In the genomic region with DNA sequence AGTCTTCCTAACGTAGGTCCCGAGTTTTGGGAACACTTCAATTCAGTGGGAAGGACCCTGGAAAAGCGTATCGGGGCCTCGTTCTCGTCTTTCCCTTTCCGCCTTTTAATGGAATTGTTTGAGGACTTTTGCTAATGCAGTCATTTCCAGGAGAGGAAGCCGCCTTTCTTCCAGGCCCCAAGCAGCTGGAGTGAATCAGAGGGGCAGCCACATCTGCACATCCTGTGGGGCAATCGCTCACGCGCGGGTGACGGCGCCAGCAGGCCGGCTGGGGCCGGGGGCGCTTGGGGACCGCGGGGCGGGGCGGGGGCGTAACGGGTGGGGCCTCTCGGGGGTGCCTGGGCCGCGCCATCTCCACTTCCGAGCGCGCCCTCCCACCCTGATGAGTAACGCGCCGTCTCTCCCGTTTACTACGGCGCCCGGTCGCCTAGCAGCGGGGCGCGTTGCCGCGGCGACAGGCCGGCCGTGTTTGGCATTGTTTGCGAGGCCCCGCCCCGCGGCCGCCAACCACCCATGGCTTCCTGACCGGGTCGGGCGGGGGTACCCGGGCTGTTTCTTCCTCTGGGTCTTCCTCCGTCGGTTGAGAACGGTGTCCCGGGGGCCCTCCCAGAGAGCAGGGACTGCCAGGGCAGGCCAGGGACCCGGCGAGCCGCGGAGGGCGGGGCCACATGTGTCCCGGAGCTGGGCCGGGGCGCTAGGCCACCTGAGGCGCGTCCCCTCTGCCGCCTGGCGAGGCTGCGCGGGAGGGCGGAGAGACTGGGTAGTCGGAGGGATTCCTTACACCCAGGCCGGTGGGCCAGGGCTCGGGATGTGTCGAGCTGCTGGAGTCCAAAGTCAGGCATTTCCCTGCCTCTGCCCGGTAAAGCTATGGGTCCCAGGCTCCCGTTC, we compare ENCODE assay signal across 8 cellular contexts. TPM values are rescaled to one million over a fixed set of nuclear protein-coding genes. Genes with fewer than 3 reads are reported as not detected.
A peak's percentile ranks its signal among the peaks of the same experiment; 100 is the strongest.
DNase-seq lines count a peak whose midpoint lies in the region; ATAC-seq and TF ChIP-seq lines count a peak whose summit lies in the region.

No MANE protein-coding gene starts in this region.

- no peak for TF ChIP-seq CTCF in colonic mucosa (IDR thresholded peaks at IDR 0.05)

- ATAC-seq in GM18867 (IDR thresholded peaks at IDR 0.05; ENCODE audit: unreplicated experiment) (peak; percentile 93), HG03103 (IDR thresholded peaks at IDR 0.05; ENCODE audit: low read depth, unreplicated experiment) (peak; percentile 85), left lobe of liver (peak; percentile 83)

- H3K9me3 ChIP-seq in colonic mucosa: no peaks in the 10 kb centered on the region

- no peaks in the 10 kb centered on the region for H3K36me3 ChIP-seq in colonic mucosa

- peak overlapping the region; percentile 45 for H3K4me3 ChIP-seq in colonic mucosa

- H3K27ac ChIP-seq in colonic mucosa: peak overlapping the region; percentile 82

- DNase-seq in AG08395 (ENCODE audit: low spot score) (peak; percentile 94), NCI-H2227 (lab: John Stamatoyannopoulos, UW; ENCODE audit: unreplicated experiment) (peak; percentile 86), colonic mucosa (peak; percentile 92), left lobe of liver (ENCODE audit: low spot score) (peak; percentile 82)
- peak; percentile 88 for DNase-seq in activated CD4-positive, alpha-beta T cell treated with anti-CD3 and anti-CD28 coated beads for 48 hours
- peak; percentile 87 for DNase-seq in stimulated activated CD4-positive, alpha-beta T cell treated with anti-CD3 and anti-CD28 coated beads, Interleukin-2, amount 100 ng/mL, for 24 hours

- peak overlapping the region; percentile 69 to 83 for H3K9ac ChIP-seq in colonic mucosa (ENCODE audit: low read depth in 2 of 2, low read length in 2 of 2)

- peaks cover 27% of the 10 kb centered on the region for H3K4me1 ChIP-seq in colonic mucosa

- no peaks in the 10 kb centered on the region for H3K27me3 ChIP-seq in colonic mucosa

- intact Hi-C loops in colonic mucosa (cut with DNase I): loop anchor here (5.0 kb wide), 1 partner anchor 96 kb away; the partner anchor contains the start of gene EMP1

RNA-seq across cellular contexts. Expression of gene GSG1, which starts 2.3 kb away (rescaled TPM):
- total RNA-seq in colonic mucosa (not detected), left lobe of liver (not detected)

RNA-seq across cellular contexts. Expression of gene FAM234B, which starts 56.9 kb away (rescaled TPM):
- total RNA-seq in colonic mucosa (1 to 10 TPM; 1.5 to 2.0 TPM), left lobe of liver (4.4 TPM)

Comparison
In these comparisons a context has a peak if more than half of its experiments do, and no peak if none do; other contexts are left out.
1. Peak in every context shown above with its lines: DNase-seq, ATAC-seq, H3K4me3 ChIP-seq and H3K27ac ChIP-seq.